18 cellular contexts compared by ENCODE assay signal in the genomic region with DNA sequence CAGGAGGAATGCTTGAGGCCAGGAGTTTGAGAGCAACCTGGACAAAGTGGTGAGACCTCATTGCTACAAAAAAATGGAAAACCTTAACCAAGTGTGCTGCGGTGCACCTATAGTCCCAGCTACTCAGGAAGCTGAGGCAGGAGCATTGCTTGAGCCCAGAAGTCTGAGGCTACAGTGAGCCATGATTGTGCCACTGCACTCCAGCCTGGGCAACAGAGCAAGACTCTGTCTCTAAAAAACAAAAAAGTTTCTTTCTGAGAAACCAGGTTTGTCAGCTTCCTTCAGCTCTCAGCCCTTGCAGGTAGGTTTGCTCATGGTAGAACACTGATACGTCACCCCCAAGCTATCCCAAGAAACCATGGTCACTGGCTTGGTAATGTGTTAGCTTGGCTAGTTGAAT. TPM values are rescaled to one million over a fixed set of nuclear protein-coding genes. Genes with fewer than 3 reads are reported as not detected.
DNase-seq lines count a peak whose midpoint lies in the region; TF ChIP-seq lines count a peak whose summit lies in the region.
"Had no signal": no experiment of that assay in that cellular context is flagged by ENCODE, and none has a peak within 500 bp of the region (broad histone marks: within the 10 kb centered on the region; RNA-seq: fewer than 3 reads in every experiment).

No MANE protein-coding gene starts in this region.

- peaks cover 16% of the 10 kb centered on the region for H3F3A ChIP-seq in neural progenitor cell (ENCODE audit: low read depth)

- H3K79me2 ChIP-seq in neural progenitor cell (ENCODE audit: low read depth), result no peaks in the 10 kb centered on the region

- no peak overlapping the region for H3K4me3 ChIP-seq in neural progenitor cell
- H3K4me3 ChIP-seq: BLaER1, HAP-1 had no signal

- no peaks in the 10 kb centered on the region for H3K36me3 Mint-ChIP-seq in activated CD4-positive, alpha-beta T cell treated with anti-CD3 and anti-CD28 coated beads, Interleukin-2, amount 10 ng/mL, durations not matched to agents 7 days and 5 days (ENCODE audit: low read depth)
- no peaks in the 10 kb centered on the region for H3K36me3 Mint-ChIP-seq in IgD-negative memory B cell
- no peaks in the 10 kb centered on the region for H3K36me3 Mint-ChIP-seq in mesothelial cell of epicardium
- H3K36me3 Mint-ChIP-seq in neural progenitor cell, result no peaks in the 10 kb centered on the region
- no peaks in the 10 kb centered on the region for H3K36me3 Mint-ChIP-seq in activated T-helper 1 cell treated with anti-CD3 and anti-CD28 coated beads, Interleukin-12 subunit alpha, Interleukin-12 subunit beta, Interleukin-2, Interleukin-4 antibody, amounts not matched to agents 30 ng/mL and 10 ng/mL and 1 ng/mL, durations not matched to agents 14 hours and 24 hours and 36 hours (ENCODE audit: low read depth)
- H3K36me3 Mint-ChIP-seq: CD4-positive, CD25-positive, alpha-beta regulatory T cell; CD8-positive, alpha-beta T cell had no signal

- no peak overlapping the region for H2AFZ ChIP-seq in neural progenitor cell (replicated peaks)

- H3K4me3 Mint-ChIP-seq in activated CD4-positive, alpha-beta T cell treated with anti-CD3 and anti-CD28 coated beads, Interleukin-2, amount 10 ng/mL, durations not matched to agents 7 days and 5 days, result no peak overlapping the region
- no peak overlapping the region for H3K4me3 Mint-ChIP-seq in IgD-negative memory B cell
- no peak overlapping the region for H3K4me3 Mint-ChIP-seq in mesothelial cell of epicardium
- H3K4me3 Mint-ChIP-seq in neural progenitor cell, result peak overlapping the region; percentile 13
- H3K4me3 Mint-ChIP-seq in activated T-helper 1 cell treated with anti-CD3 and anti-CD28 coated beads, Interleukin-12 subunit alpha, Interleukin-12 subunit beta, Interleukin-2, Interleukin-4 antibody, amounts not matched to agents 30 ng/mL and 10 ng/mL and 1 ng/mL, durations not matched to agents 14 hours and 24 hours and 36 hours, result no peak overlapping the region
- H3K4me3 Mint-ChIP-seq: B cell; CD8-positive, alpha-beta T cell had no signal

- no peaks in the 10 kb centered on the region for H3K9me3 Mint-ChIP-seq in activated CD4-positive, alpha-beta T cell treated with anti-CD3 and anti-CD28 coated beads, Interleukin-2, amount 10 ng/mL, durations not matched to agents 7 days and 5 days
- H3K9me3 Mint-ChIP-seq in IgD-negative memory B cell (no peaks in the 10 kb centered on the region), mesothelial cell of epicardium (no peaks in the 10 kb centered on the region), neural progenitor cell (no peaks in the 10 kb centered on the region)
- H3K9me3 Mint-ChIP-seq in activated T-helper 1 cell treated with anti-CD3 and anti-CD28 coated beads, Interleukin-12 subunit alpha, Interleukin-12 subunit beta, Interleukin-2, Interleukin-4 antibody, amounts not matched to agents 30 ng/mL and 10 ng/mL and 1 ng/mL, durations not matched to agents 14 hours and 24 hours and 36 hours, result no peaks in the 10 kb centered on the region
- H3K9me3 Mint-ChIP-seq: CD4-positive, CD25-positive, alpha-beta regulatory T cell; CD8-positive, alpha-beta T cell had no signal

- no peak for TF ChIP-seq CTCF in mesothelial cell of epicardium (IDR thresholded peaks at IDR 0.05; ENCODE audit: unreplicated experiment)
- TF ChIP-seq CTCF in neural progenitor cell (IDR thresholded peaks at IDR 0.05), result no peak

- no peaks in the 10 kb centered on the region for H4K20me1 ChIP-seq in neural progenitor cell (ENCODE audit: low read depth)
- H4K20me1 ChIP-seq: BLaER1 had no signal

- peak overlapping the region; percentile 70 for H3K27ac Mint-ChIP-seq in activated CD4-positive, alpha-beta T cell treated with anti-CD3 and anti-CD28 coated beads, Interleukin-2, amount 10 ng/mL, durations not matched to agents 7 days and 5 days
- peak overlapping the region in 2 of 3 donors; percentile 14 to 59 for H3K27ac Mint-ChIP-seq in IgD-negative memory B cell
- H3K27ac Mint-ChIP-seq in mesothelial cell of epicardium, result peak overlapping the region; percentile 3
- no peak overlapping the region for H3K27ac Mint-ChIP-seq in neural progenitor cell
- H3K27ac Mint-ChIP-seq in activated T-helper 1 cell treated with anti-CD3 and anti-CD28 coated beads, Interleukin-12 subunit alpha, Interleukin-12 subunit beta, Interleukin-2, Interleukin-4 antibody, amounts not matched to agents 30 ng/mL and 10 ng/mL and 1 ng/mL, durations not matched to agents 14 hours and 24 hours and 36 hours, result no peak overlapping the region
- H3K27ac Mint-ChIP-seq: CD8-positive, alpha-beta T cell had no signal

- intact Hi-C loops in activated T-helper 1 cell treated with anti-CD3 and anti-CD28 coated beads, Interleukin-12 subunit alpha, Interleukin-12 subunit beta, Interleukin-2, Interleukin-4 antibody, amounts not matched to agents 30 ng/mL and 10 ng/mL and 1 ng/mL, durations not matched to agents 14 hours and 24 hours and 36 hours (cut with micrococcal nuclease), result no loop called here

- no peak overlapping the region for H3K4me2 ChIP-seq in neural progenitor cell
- H3K4me2 ChIP-seq: BLaER1 had no signal

- H3K36me3 ChIP-seq in neural progenitor cell, result no peaks in the 10 kb centered on the region
- H3K36me3 ChIP-seq: BLaER1, HAP-1 had no signal

- peaks cover 15% of the 10 kb centered on the region for H3K4me1 Mint-ChIP-seq in activated CD4-positive, alpha-beta T cell treated with anti-CD3 and anti-CD28 coated beads, Interleukin-2, amount 10 ng/mL, durations not matched to agents 7 days and 5 days
- H3K4me1 Mint-ChIP-seq in IgD-negative memory B cell (peaks cover 4% of the 10 kb centered on the region in 3 donors), mesothelial cell of epicardium (peaks cover 2% of the 10 kb centered on the region), neural progenitor cell (peaks cover 27% of the 10 kb centered on the region)
- H3K4me1 Mint-ChIP-seq in activated T-helper 1 cell treated with anti-CD3 and anti-CD28 coated beads, Interleukin-12 subunit alpha, Interleukin-12 subunit beta, Interleukin-2, Interleukin-4 antibody, amounts not matched to agents 30 ng/mL and 10 ng/mL and 1 ng/mL, durations not matched to agents 14 hours and 24 hours and 36 hours (ENCODE audit: low read depth), result peaks cover 10% of the 10 kb centered on the region

- DNase-seq in activated CD4-positive, alpha-beta T cell treated with anti-CD3 and anti-CD28 coated beads, Interleukin-2, amount 10 ng/mL, durations not matched to agents 7 days and 5 days, result no peak
- no peak for DNase-seq in activated CD4-positive, alpha-beta T cell treated with anti-CD3 and anti-CD28 coated beads, Interleukin-2, amount 50 U/mL, for 4 hours
- DNase-seq in mesothelial cell of epicardium (ENCODE audit: low spot score in 2 of 2, unreplicated experiment in 2 of 2), result no peak
- DNase-seq in neural progenitor cell (ENCODE audit: low spot score), result no peak
- no peak for DNase-seq in NCI-H226
- no peak for DNase-seq in activated T-helper 1 cell treated with anti-CD3 and anti-CD28 coated beads, Interleukin-12 subunit alpha, Interleukin-12 subunit beta, Interleukin-2, Interleukin-4 antibody, amounts not matched to agents 30 ng/mL and 10 ng/mL and 1 ng/mL, durations not matched to agents 14 hours and 24 hours and 36 hours (ENCODE audit: low spot score)
- DNase-seq in NCI-H345 (lab: John Stamatoyannopoulos, UW), result no peak
- DNase-seq: Caco-2; CD4-positive, CD25-positive, alpha-beta regulatory T cell; CD8-positive, alpha-beta T cell; DMS153; DND-41; GOT3 had no signal

- peaks cover 3% of the 10 kb centered on the region for H3K27me3 Mint-ChIP-seq in activated CD4-positive, alpha-beta T cell treated with anti-CD3 and anti-CD28 coated beads, Interleukin-2, amount 10 ng/mL, durations not matched to agents 7 days and 5 days
- H3K27me3 Mint-ChIP-seq in IgD-negative memory B cell (no peaks in the 10 kb centered on the region), mesothelial cell of epicardium (ENCODE audit: low read depth) (peaks cover 2% of the 10 kb centered on the region), neural progenitor cell (ENCODE audit: insufficient read depth, low read depth) (peaks cover 15% of the 10 kb centered on the region)
- H3K27me3 Mint-ChIP-seq in activated T-helper 1 cell treated with anti-CD3 and anti-CD28 coated beads, Interleukin-12 subunit alpha, Interleukin-12 subunit beta, Interleukin-2, Interleukin-4 antibody, amounts not matched to agents 30 ng/mL and 10 ng/mL and 1 ng/mL, durations not matched to agents 14 hours and 24 hours and 36 hours (ENCODE audit: insufficient read depth), result peaks cover 7% of the 10 kb centered on the region
- H3K27me3 Mint-ChIP-seq: B cell; CD4-positive, CD25-positive, alpha-beta regulatory T cell had no signal

- H3K27ac ChIP-seq in neural progenitor cell, result no peak overlapping the region
- H3K27ac ChIP-seq: BLaER1, C4-2B had no signal

- H3K9ac ChIP-seq in neural progenitor cell, result no peak overlapping the region
- H3K9ac ChIP-seq: BLaER1 had no signal

- CTCF ChIA-PET in activated CD4-positive, alpha-beta T cell treated with anti-CD3 and anti-CD28 coated beads, Interleukin-2, amount 10 ng/mL, durations not matched to agents 7 days and 5 days (lab: Charles Lee), result interaction anchor here (0.7 to 6.7 kb wide), 2 partner anchors 27 to 105 kb away, joined by 3 to 45 read pairs; a partner anchor contains a TSS

- H3K4me1 ChIP-seq in neural progenitor cell, result peaks cover 3% of the 10 kb centered on the region
- H3K4me1 ChIP-seq: Caco-2 had no signal

- POLR2A ChIA-PET in activated CD4-positive, alpha-beta T cell treated with anti-CD3 and anti-CD28 coated beads, Interleukin-2, amount 10 ng/mL, durations not matched to agents 7 days and 5 days (lab: Charles Lee), result no interaction called here

- no peaks in the 10 kb centered on the region for H3K27me3 ChIP-seq in neural progenitor cell
- H3K27me3 ChIP-seq: BLaER1 had no signal

- no peaks in the 10 kb centered on the region for H3K9me3 ChIP-seq in neural progenitor cell (ENCODE audit: low read depth)
- H3K9me3 ChIP-seq: BLaER1, Caco-2, HAP-1 had no signal

RNA-seq across cellular contexts. Expression of a gene that starts 20.0 kb away (rescaled TPM):
- 1 to 10 TPM; 3.0 to 3.5 TPM for total RNA-seq in activated CD4-positive, alpha-beta T cell treated with anti-CD3 and anti-CD28 coated beads, Interleukin-2, amount 10 ng/mL, durations not matched to agents 7 days and 5 days
- 0.24 TPM for polyA plus RNA-seq in IgD-negative memory B cell
- total RNA-seq in mesothelial cell of epicardium (0.69 to 1.2 TPM (median 0.99 TPM) in 3 replicates), neural progenitor cell (ENCODE audit: low replicate concordance) (0.19 and 1.3 TPM in 2 replicates)
- 0.41 and 0.61 TPM in 2 replicates for total RNA-seq in activated T-helper 1 cell treated with anti-CD3 and anti-CD28 coated beads, Interleukin-12 subunit alpha, Interleukin-12 subunit beta, Interleukin-2, Interleukin-4 antibody, amounts not matched to agents 30 ng/mL and 10 ng/mL and 1 ng/mL, durations not matched to agents 14 hours and 24 hours and 36 hours

RNA-seq across cellular contexts. Expression of a gene that starts 23.1 kb away (rescaled TPM):
- 1 to 10 TPM; 5.8 to 6.0 TPM for total RNA-seq in activated CD4-positive, alpha-beta T cell treated with anti-CD3 and anti-CD28 coated beads, Interleukin-2, amount 10 ng/mL, durations not matched to agents 7 days and 5 days
- polyA plus RNA-seq in IgD-negative memory B cell, result 2.7 TPM
- total RNA-seq in mesothelial cell of epicardium (22.3 to 22.8 TPM (median 22.4 TPM) in 3 replicates), neural progenitor cell (ENCODE audit: low replicate concordance) (4.7 and 12.7 TPM in 2 replicates)
- 17.5 and 18.3 TPM in 2 replicates for total RNA-seq in activated T-helper 1 cell treated with anti-CD3 and anti-CD28 coated beads, Interleukin-12 subunit alpha, Interleukin-12 subunit beta, Interleukin-2, Interleukin-4 antibody, amounts not matched to agents 30 ng/mL and 10 ng/mL and 1 ng/mL, durations not matched to agents 14 hours and 24 hours and 36 hours

Comparison
In these comparisons a context has a peak if more than half of its experiments do, and no peak if none do; other contexts are left out.
1. H3K27ac Mint-ChIP-seq: peak in activated CD4-positive, alpha-beta T cell treated with anti-CD3 and anti-CD28 coated beads, Interleukin-2, amount 10 ng/mL, durations not matched to agents 7 days and 5 days (single experiment), IgD-negative memory B cell (2 of 3) and mesothelial cell of epicardium (single experiment); none in neural progenitor cell (single experiment) and activated T-helper 1 cell treated with anti-CD3 and anti-CD28 coated beads, Interleukin-12 subunit alpha, Interleukin-12 subunit beta, Interleukin-2, Interleukin-4 antibody, amounts not matched to agents 30 ng/mL and 10 ng/mL and 1 ng/mL, durations not matched to agents 14 hours and 24 hours and 36 hours (single experiment).